ENCODE assay signal across 8 cellular contexts in the genomic region with DNA sequence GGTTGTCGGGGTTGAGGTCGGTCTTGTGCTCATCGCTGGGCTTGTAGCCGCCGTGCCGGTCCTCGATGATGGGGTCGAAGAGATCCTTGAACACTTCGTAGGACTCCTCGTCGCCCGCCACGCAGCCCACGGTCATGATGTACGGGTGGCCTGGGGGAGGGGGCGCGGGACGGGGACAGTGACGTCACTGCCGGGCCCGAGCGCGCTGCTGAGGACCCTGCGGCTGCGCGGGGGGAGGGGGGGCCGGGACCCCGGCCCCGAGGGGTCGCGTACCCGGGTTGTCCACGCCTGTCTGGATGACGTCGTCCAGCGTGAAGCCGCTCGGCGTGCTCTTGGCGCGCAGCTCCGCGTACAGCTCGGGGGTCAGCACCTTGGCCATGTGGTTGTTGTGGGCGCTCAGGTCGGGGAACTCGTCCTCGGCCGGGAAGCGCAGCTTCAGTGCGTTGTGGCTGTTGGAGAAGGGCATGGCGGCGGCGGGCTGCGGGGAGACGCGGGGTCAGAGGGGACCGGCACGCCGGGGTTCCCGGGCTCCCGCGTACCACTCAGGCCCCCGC. TPM values are rescaled to one million over a fixed set of nuclear protein-coding genes. Genes with fewer than 3 reads are reported as not detected.
DNase-seq lines count a peak whose midpoint lies in the region; ATAC-seq and TF ChIP-seq lines count a peak whose summit lies in the region.

No MANE protein-coding gene starts in this region.

- H3K36me3 Mint-ChIP-seq in glutamatergic neuron (ENCODE audit: unreplicated experiment): no peaks in the 10 kb centered on the region

- H3K27ac Mint-ChIP-seq in glutamatergic neuron (ENCODE audit: unreplicated experiment): peak overlapping the region; percentile 82

- no peaks in the 10 kb centered on the region for H3K9me3 ChIP-seq in psoas muscle

- ATAC-seq in psoas muscle: no peak

- TF ChIP-seq CTCF in WI38 (IDR thresholded peaks at IDR 0.05; ENCODE audit: low read depth, low read length): no peak
- no peak for TF ChIP-seq CTCF in glutamatergic neuron (IDR thresholded peaks at IDR 0.05; ENCODE audit: partially characterized antibody, unreplicated experiment)
- no peak for TF ChIP-seq CTCF in psoas muscle (IDR thresholded peaks at IDR 0.05)

- H3K9me3 Mint-ChIP-seq in glutamatergic neuron (ENCODE audit: unreplicated experiment): peaks cover 21% of the 10 kb centered on the region

- H3K4me3 ChIP-seq in WI38 (ENCODE audit: low read depth, low read length) (peak overlapping the region; percentile 53), psoas muscle (peak overlapping the region; percentile 62)

- 0 to 2% (median 0%) methylated on average over 47 to 64 of the region's 64 CpGs for WGBS in psoas muscle, 3 donors

- peaks cover 21% of the 10 kb centered on the region for H3K4me1 Mint-ChIP-seq in glutamatergic neuron (ENCODE audit: low read depth, unreplicated experiment)

- H3K4me1 ChIP-seq in psoas muscle: peaks cover 22% of the 10 kb centered on the region

- H3K4me3 Mint-ChIP-seq in glutamatergic neuron (ENCODE audit: unreplicated experiment): peak overlapping the region; percentile 78

- peaks cover 0 to 24% (median 15%) of the 10 kb centered on the region in 3 donors for H3K27me3 ChIP-seq in psoas muscle (ENCODE audit: insufficient read depth in 3 of 3, low read length in 2 of 3)

- DNase-seq in NCI-H82 (lab: John Stamatoyannopoulos, UW) (peak; percentile 47), NCI-H82 treated with DMSO at 0.1 percent for 48 hours (lab: John Stamatoyannopoulos, UW; ENCODE audit: unreplicated experiment) (no peak), glutamatergic neuron (peak; percentile 80), psoas muscle (peak; percentile 35 to 60), GOT3 (lab: John Stamatoyannopoulos, UW) (no peak), GF-D8 (lab: John Stamatoyannopoulos, UW) (no peak), foreskin melanocyte (no peak)

- peaks cover 23% of the 10 kb centered on the region for H3K27me3 Mint-ChIP-seq in glutamatergic neuron (ENCODE audit: unreplicated experiment)

- no peak overlapping the region for H3K27ac ChIP-seq in psoas muscle

- intact Hi-C loops in psoas muscle (cut with DNase I): no loop called here

- H3K36me3 ChIP-seq in psoas muscle (ENCODE audit: insufficient read depth in 1 of 2, low read depth in 1 of 2): no peaks in the 10 kb centered on the region

RNA-seq across cellular contexts. Expression of gene CKB, which starts 0.5 kb away (rescaled TPM):
- 2,561 TPM for total RNA-seq in glutamatergic neuron (ENCODE audit: unreplicated experiment)
- total RNA-seq in psoas muscle: 100 to 1,000 TPM in 1 of 4 donors, 10 to 100 TPM in 3; 19.5 to 116 (median 33.0) TPM
- 100 to 1,000 TPM in 1 of 3 donors, 10 to 100 TPM in 2; 21.2 to 383 (median 67.0) TPM for polyA plus RNA-seq in psoas muscle

RNA-seq across cellular contexts. Expression of gene TRMT61A, which starts 6.9 kb away (rescaled TPM):
- total RNA-seq in glutamatergic neuron (ENCODE audit: unreplicated experiment) (7.8 TPM), psoas muscle (10 to 100 TPM in 1 of 4 donors, 1 to 10 TPM in 3; 6.5 to 12.7 (median 7.8) TPM)
- polyA plus RNA-seq in psoas muscle: 10 to 100 TPM; 13.1 to 29.5 (median 13.3) TPM

RNA-seq across cellular contexts. Expression of gene BAG5, which starts 40.4 kb away (rescaled TPM):
- total RNA-seq in glutamatergic neuron (ENCODE audit: unreplicated experiment) (34.4 TPM), psoas muscle (10 to 100 TPM; 15.4 to 29.5 (median 23.2) TPM)
- 10 to 100 TPM in 2 of 3 donors, 1 to 10 TPM in 1; 8.7 to 25.4 (median 14.1) TPM for polyA plus RNA-seq in psoas muscle

RNA-seq across cellular contexts. Expression of gene COA8, which starts 40.7 kb away (rescaled TPM):
- total RNA-seq in glutamatergic neuron (ENCODE audit: unreplicated experiment) (54.9 TPM), psoas muscle (100 to 1,000 TPM in 1 of 4 donors, 10 to 100 TPM in 3; 73.6 to 101 (median 80.0) TPM)
- polyA plus RNA-seq in psoas muscle: 100 to 1,000 TPM; 118 to 171 (median 141) TPM

Comparison
In these comparisons a context has a peak if more than half of its experiments do, and no peak if none do; other contexts are left out.
1. DNase-seq: peak in NCI-H82 (single experiment), glutamatergic neuron (single experiment) and psoas muscle (2 of 2); none in NCI-H82 treated with DMSO at 0.1 percent for 48 hours (single experiment), GOT3 (single experiment), GF-D8 (single experiment) and foreskin melanocyte (single experiment).
2. RNA of gene CKB, which starts 0.5 kb away (total RNA-seq): 2,561 TPM in glutamatergic neuron (single experiment); 19.5 to 116 TPM in psoas muscle; every median in the first group is over 10 times any median in the second.